Comparison of ENCODE assay signal across 1 cellular context in genomic region chr1:182391362-182392044, GRCh38.
TF ChIP-seq lines count a peak whose summit lies in the region.

Gene GLUL (minus strand): TSS chr1:182391790. CDS start chr1:182388737, 3,053 bp downstream.

TF ChIP-seq in K562, 482 proteins besides CTCF, POLR2A, EP300 and RAD21 (continued from another document):
- TF ChIP-seq, protein P1, sequence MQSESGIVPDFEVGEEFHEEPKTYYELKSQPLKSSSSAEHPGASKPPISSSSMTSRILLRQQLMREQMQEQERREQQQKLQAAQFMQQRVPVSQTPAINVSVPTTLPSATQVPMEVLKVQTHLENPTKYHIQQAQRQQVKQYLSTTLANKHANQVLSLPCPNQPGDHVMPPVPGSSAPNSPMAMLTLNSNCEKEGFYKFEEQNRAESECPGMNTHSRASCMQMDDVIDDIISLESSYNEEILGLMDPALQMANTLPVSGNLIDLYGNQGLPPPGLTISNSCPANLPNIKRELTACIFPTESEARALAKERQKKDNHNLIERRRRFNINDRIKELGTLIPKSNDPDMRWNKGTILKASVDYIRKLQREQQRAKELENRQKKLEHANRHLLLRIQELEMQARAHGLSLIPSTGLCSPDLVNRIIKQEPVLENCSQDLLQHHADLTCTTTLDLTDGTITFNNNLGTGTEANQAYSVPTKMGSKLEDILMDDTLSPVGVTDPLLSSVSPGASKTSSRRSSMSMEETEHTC (IDR thresholded peaks at IDR 0.05), result 0 out of 2 replicates have a peak, but pooled peaks have one; percentile 49
- no peak for TF ChIP-seq ZFP36 (IDR thresholded peaks at IDR 0.05; ENCODE audit: low read depth, low read length, partially characterized antibody)
- TF ChIP-seq POLR2H (tag; IDR thresholded peaks at IDR 0.05; ENCODE audit: low read depth), result peak; percentile 98
- TF ChIP-seq SRF (CRISPR knock-in tag; IDR thresholded peaks at IDR 0.05), result no peak
- TF ChIP-seq, protein P2, sequence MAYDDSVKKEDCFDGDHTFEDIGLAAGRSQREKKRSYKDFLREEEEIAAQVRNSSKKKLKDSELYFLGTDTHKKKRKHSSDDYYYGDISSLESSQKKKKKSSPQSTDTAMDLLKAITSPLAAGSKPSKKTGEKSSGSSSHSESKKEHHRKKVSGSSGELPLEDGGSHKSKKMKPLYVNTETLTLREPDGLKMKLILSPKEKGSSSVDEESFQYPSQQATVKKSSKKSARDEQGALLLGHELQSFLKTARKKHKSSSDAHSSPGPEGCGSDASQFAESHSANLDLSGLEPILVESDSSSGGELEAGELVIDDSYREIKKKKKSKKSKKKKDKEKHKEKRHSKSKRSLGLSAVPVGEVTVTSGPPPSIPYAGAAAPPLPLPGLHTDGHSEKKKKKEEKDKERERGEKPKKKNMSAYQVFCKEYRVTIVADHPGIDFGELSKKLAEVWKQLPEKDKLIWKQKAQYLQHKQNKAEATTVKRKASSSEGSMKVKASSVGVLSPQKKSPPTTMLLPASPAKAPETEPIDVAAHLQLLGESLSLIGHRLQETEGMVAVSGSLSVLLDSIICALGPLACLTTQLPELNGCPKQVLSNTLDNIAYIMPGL (CRISPR knock-in tag; IDR thresholded peaks at IDR 0.05), result peak; percentile 55; the same call in 1 of the 2 replicates
- TF ChIP-seq NEUROD1 (IDR thresholded peaks at IDR 0.05; ENCODE audit: borderline replicate concordance, low read depth, low read length, partially characterized antibody), result peak; percentile 43
- peak; percentile 98 for TF ChIP-seq POLR2AphosphoS5 (IDR thresholded peaks at IDR 0.05; ENCODE audit: control insufficient read depth, insufficient read depth, low read depth, low read length)
- TF ChIP-seq HNRNPLL (IDR thresholded peaks at IDR 0.05; ENCODE audit: low read depth, low read length, poor library complexity, severe bottlenecking), result peak; percentile 71
